In genomic region chr16:20873331-20873730, GRCh38 we compare ENCODE assay signal across 15 cellular contexts. TPM values are rescaled to one million over a fixed set of nuclear protein-coding genes. Genes with fewer than 3 reads are reported as not detected.
DNase-seq lines count a peak whose midpoint lies in the region; ATAC-seq and TF ChIP-seq lines count a peak whose summit lies in the region.
"Had no signal": no experiment of that assay in that cellular context is flagged by ENCODE, and none has a peak within 500 bp of the region (broad histone marks: within the 10 kb centered on the region; RNA-seq: fewer than 3 reads in every experiment).

No MANE protein-coding gene starts in this region.

- CTCF ChIA-PET in activated CD8-positive, alpha-beta T cell treated with anti-CD3 and anti-CD28 coated beads, Interleukin-2, amount 10 ng/mL, durations not matched to agents 7 days and 5 days (lab: Charles Lee), result interaction anchor here (1.2 to 6.7 kb wide), 8 partner anchors 7 to 71 kb away, joined by 3 to 42 read pairs (median 18); partner anchors contain the start of genes DCUN1D3 and LYRM1
- CTCF ChIA-PET in activated CD8-positive, alpha-beta T cell treated with anti-CD3 and anti-CD28 coated beads for 36 hours (lab: Charles Lee), result interaction anchor here (2.0 to 3.1 kb wide), 2 partner anchors 10 to 23 kb away, joined by 8 to 21 read pairs; no protein-coding TSS in a partner anchor
- CTCF ChIA-PET in mammary epithelial cell (lab: Charles Lee; ENCODE audit: low non-redundant PET), result no interaction called here

- H3K4me1 ChIP-seq in subcutaneous abdominal adipose tissue (ENCODE audit: control insufficient read depth in 5 of 5, insufficient read depth in 5 of 5, low read length in 5 of 5) (peaks cover 11 to 87% (median 85%) of the 10 kb centered on the region in 5 donors), testis (peaks cover 24% of the 10 kb centered on the region), mammary epithelial cell (ENCODE audit: insufficient read depth, low read length) (peaks cover 34% of the 10 kb centered on the region)

- intact Hi-C loops in activated CD8-positive, alpha-beta T cell treated with anti-CD3 and anti-CD28 coated beads for 36 hours (cut with micrococcal nuclease), result no loop called here
- intact Hi-C loops in testis (cut with DNase I; ENCODE audit: low total_unique reads) (no loop called here), mammary epithelial cell (cut with micrococcal nuclease) (no loop called here)

- in situ Hi-C loops in mammary epithelial cell (cut with MboI; ENCODE audit: low sequenced_read_pairs in 2 of 2), result loop anchor here in 1 of 2 donors (25.0 kb wide), 1 partner anchor 1464 kb away; no protein-coding TSS in a partner anchor

- H3K27ac ChIP-seq in subcutaneous abdominal adipose tissue (ENCODE audit: low read depth, low read length), result peak overlapping the region; percentile 64
- no peak overlapping the region for H3K27ac ChIP-seq in testis
- H3K27ac ChIP-seq in mammary epithelial cell (ENCODE audit: insufficient read depth, low read depth, low read length), result no peak overlapping the region

- H3K27me3 ChIP-seq in subcutaneous abdominal adipose tissue (ENCODE audit: control insufficient read depth in 5 of 5, insufficient read depth in 4 of 5, low read length in 5 of 5), result no peaks in the 10 kb centered on the region
- no peaks in the 10 kb centered on the region for H3K27me3 ChIP-seq in testis
- no peaks in the 10 kb centered on the region for H3K27me3 ChIP-seq in mammary epithelial cell (ENCODE audit: insufficient read depth, low read length)
- H3K27me3 ChIP-seq: Peyer's patch, sigmoid colon had no signal

- H3K27ac Mint-ChIP-seq in activated CD8-positive, alpha-beta T cell treated with anti-CD3 and anti-CD28 coated beads, Interleukin-2, amount 10 ng/mL, durations not matched to agents 7 days and 5 days, result peak overlapping the region; percentile 97
- H3K27ac Mint-ChIP-seq in activated CD8-positive, alpha-beta T cell treated with anti-CD3 and anti-CD28 coated beads for 36 hours, result no peak overlapping the region
- H3K27ac Mint-ChIP-seq in T-helper 17 cell, result peak overlapping the region; percentile 89
- peak overlapping the region; percentile 80 to 96 (median 90) for H3K27ac Mint-ChIP-seq in immature natural killer cell

- no peak for ATAC-seq in activated CD8-positive, alpha-beta T cell treated with anti-CD3 and anti-CD28 coated beads, Interleukin-2, amount 10 ng/mL, durations not matched to agents 7 days and 5 days
- ATAC-seq in activated CD8-positive, alpha-beta T cell treated with anti-CD3 and anti-CD28 coated beads for 36 hours, result no peak
- no peak for ATAC-seq in T-helper 17 cell
- no peak for ATAC-seq in HG03439 (IDR thresholded peaks at IDR 0.05; ENCODE audit: unreplicated experiment)

- H3K9ac ChIP-seq in subcutaneous abdominal adipose tissue (ENCODE audit: low read length in 5 of 5) (peak overlapping the region in 2 of 5 donors; percentile 32 to 67), mammary epithelial cell (ENCODE audit: insufficient read depth, low read length) (no peak overlapping the region)

- dilution Hi-C loops in mammary epithelial cell (cut with HindIII; ENCODE audit: low sequenced_read_pairs), result no loop called here

- WGBS in testis, 2 donors, result 88 to 94% methylated on average over 3 of the region's 3 CpGs
- WGBS in mammary epithelial cell (ENCODE audit: low coverage, missing lambda C conversion rate), result 100% methylated on average over 3 of the region's 3 CpGs

- no peaks in the 10 kb centered on the region for H3K27me3 Mint-ChIP-seq in activated CD8-positive, alpha-beta T cell treated with anti-CD3 and anti-CD28 coated beads, Interleukin-2, amount 10 ng/mL, durations not matched to agents 7 days and 5 days (ENCODE audit: low read depth)
- no peaks in the 10 kb centered on the region for H3K27me3 Mint-ChIP-seq in activated CD8-positive, alpha-beta T cell treated with anti-CD3 and anti-CD28 coated beads for 36 hours
- H3K27me3 Mint-ChIP-seq in T-helper 17 cell (no peaks in the 10 kb centered on the region), immature natural killer cell (ENCODE audit: low read depth in 3 of 3) (peaks cover 0 to 1% (median 0%) of the 10 kb centered on the region in 3 donors)

- BruUV-seq in mammary epithelial cell (replicated peaks; lab: Mats Ljungman, UMichigan), result no TSS peak

- H3K79me2 ChIP-seq in mammary epithelial cell (ENCODE audit: insufficient read depth, low read length), result peaks cover 95% of the 10 kb centered on the region

- no peak for TF ChIP-seq POLR2A in testis (IDR thresholded peaks at IDR 0.05)

- peak overlapping the region; percentile 70 for H3K4me3 Mint-ChIP-seq in activated CD8-positive, alpha-beta T cell treated with anti-CD3 and anti-CD28 coated beads, Interleukin-2, amount 10 ng/mL, durations not matched to agents 7 days and 5 days
- H3K4me3 Mint-ChIP-seq in activated CD8-positive, alpha-beta T cell treated with anti-CD3 and anti-CD28 coated beads for 36 hours, result no peak overlapping the region
- no peak overlapping the region for H3K4me3 Mint-ChIP-seq in T-helper 17 cell
- H3K4me3 Mint-ChIP-seq in immature natural killer cell, result peak overlapping the region in 3 of 5 donors; percentile 6 to 74 (median 38)

- H3K4me3 ChIP-seq in subcutaneous abdominal adipose tissue (ENCODE audit: low read depth in 1 of 5, low read length in 5 of 5), result no peak overlapping the region
- no peak overlapping the region for H3K4me3 ChIP-seq in testis
- no peak overlapping the region for H3K4me3 ChIP-seq in mammary epithelial cell (replicated peaks in 1 of 3; ENCODE audit: insufficient read depth in 1 of 3, low read depth in 2 of 3, low read length in 3 of 3)
- H3K4me3 ChIP-seq: Peyer's patch, sigmoid colon had no signal

- H3K9me3 ChIP-seq in T-helper 17 cell (ENCODE audit: control insufficient read depth, low read length, poor library complexity, severe bottlenecking) (no peaks in the 10 kb centered on the region), subcutaneous abdominal adipose tissue (ENCODE audit: control insufficient read depth in 5 of 5, low read length in 5 of 5) (no peaks in the 10 kb centered on the region), testis (no peaks in the 10 kb centered on the region), mammary epithelial cell (replicated peaks; ENCODE audit: insufficient read depth, low read length) (no peaks in the 10 kb centered on the region)
- H3K9me3 ChIP-seq: Peyer's patch, sigmoid colon had no signal

- peaks cover 33% of the 10 kb centered on the region for H3K36me3 Mint-ChIP-seq in activated CD8-positive, alpha-beta T cell treated with anti-CD3 and anti-CD28 coated beads, Interleukin-2, amount 10 ng/mL, durations not matched to agents 7 days and 5 days (ENCODE audit: low read depth)
- peaks cover 19% of the 10 kb centered on the region for H3K36me3 Mint-ChIP-seq in activated CD8-positive, alpha-beta T cell treated with anti-CD3 and anti-CD28 coated beads for 36 hours (ENCODE audit: low read depth)
- H3K36me3 Mint-ChIP-seq in T-helper 17 cell (ENCODE audit: low read depth) (peaks cover 3% of the 10 kb centered on the region), immature natural killer cell (no peaks in the 10 kb centered on the region)

- no peaks in the 10 kb centered on the region for H4K20me1 ChIP-seq in mammary epithelial cell (ENCODE audit: insufficient read depth, low read length)

- H3K36me3 ChIP-seq in subcutaneous abdominal adipose tissue (ENCODE audit: control insufficient read depth in 5 of 5, insufficient read depth in 5 of 5, low read length in 5 of 5) (peaks cover 0 to 8% (median 0%) of the 10 kb centered on the region in 5 donors), testis (ENCODE audit: low read depth, missing control alignments) (no peaks in the 10 kb centered on the region), mammary epithelial cell (ENCODE audit: insufficient read depth, low read length) (no peaks in the 10 kb centered on the region)
- H3K36me3 ChIP-seq: Peyer's patch, sigmoid colon had no signal

- H3K4me1 Mint-ChIP-seq in activated CD8-positive, alpha-beta T cell treated with anti-CD3 and anti-CD28 coated beads, Interleukin-2, amount 10 ng/mL, durations not matched to agents 7 days and 5 days (ENCODE audit: low read depth), result peaks cover 70% of the 10 kb centered on the region
- H3K4me1 Mint-ChIP-seq in activated CD8-positive, alpha-beta T cell treated with anti-CD3 and anti-CD28 coated beads for 36 hours (ENCODE audit: low read depth), result peaks cover 50% of the 10 kb centered on the region
- H3K4me1 Mint-ChIP-seq in T-helper 17 cell (peaks cover 26% of the 10 kb centered on the region), immature natural killer cell (peaks cover 41 to 51% of the 10 kb centered on the region in 2 donors)

- no peak overlapping the region for H3K4me2 ChIP-seq in mammary epithelial cell (ENCODE audit: insufficient read depth, low read depth, low read length)

- H3K9me3 Mint-ChIP-seq in activated CD8-positive, alpha-beta T cell treated with anti-CD3 and anti-CD28 coated beads, Interleukin-2, amount 10 ng/mL, durations not matched to agents 7 days and 5 days (ENCODE audit: insufficient read depth), result no peaks in the 10 kb centered on the region
- no peaks in the 10 kb centered on the region for H3K9me3 Mint-ChIP-seq in activated CD8-positive, alpha-beta T cell treated with anti-CD3 and anti-CD28 coated beads for 36 hours
- H3K9me3 Mint-ChIP-seq in immature natural killer cell, result no peaks in the 10 kb centered on the region

- POLR2A ChIA-PET in activated CD8-positive, alpha-beta T cell treated with anti-CD3 and anti-CD28 coated beads, Interleukin-2, amount 10 ng/mL, durations not matched to agents 7 days and 5 days (lab: Charles Lee), result interaction anchor here (1.4 to 2.2 kb wide), 3 partner anchors 8 to 28 kb away, joined by 4 to 46 read pairs (median 4); partner anchors contain the start of genes DCUN1D3 and LYRM1
- POLR2A ChIA-PET in activated CD8-positive, alpha-beta T cell treated with anti-CD3 and anti-CD28 coated beads for 36 hours (lab: Charles Lee), result interaction anchor here (1.1 kb wide), 1 partner anchor 25 kb away, joined by 3 read pairs; no protein-coding TSS in a partner anchor

- DNase-seq in activated CD8-positive, alpha-beta T cell treated with anti-CD3 and anti-CD28 coated beads, Interleukin-2, amount 10 ng/mL, durations not matched to agents 7 days and 5 days, result no peak
- DNase-seq in activated CD8-positive, alpha-beta T cell treated with anti-CD3 and anti-CD28 coated beads for 36 hours, result no peak
- DNase-seq in T-helper 17 cell (no peak), immature natural killer cell (no peak), testis (no peak), mammary epithelial cell (no peak)
- DNase-seq: Calu3; erythroblast; Karpas-422; NCI-H524 treated with DMSO at 0.1 percent for 48 hours; Peyer's patch; sigmoid colon; stimulated activated naive CD4-positive, alpha-beta T cell treated with Interleukin-2 at 50 U/mL for 16 hours had no signal

- no peak overlapping the region for H2AFZ ChIP-seq in mammary epithelial cell (ENCODE audit: low read depth, low read length)

- TF ChIP-seq CTCF in activated CD8-positive, alpha-beta T cell treated with anti-CD3 and anti-CD28 coated beads for 36 hours (IDR thresholded peaks at IDR 0.05), result no peak
- no peak for TF ChIP-seq CTCF in testis (IDR thresholded peaks at IDR 0.05)
- TF ChIP-seq CTCF in mammary epithelial cell (conservative IDR thresholded peaks at IDR 0.05 in 1 of 2, IDR thresholded peaks at IDR 0.05 in 1 of 2; ENCODE audit: extremely low read depth in 1 of 2, insufficient read depth in 1 of 2, low read depth in 1 of 2, low read length in 2 of 2), result no peak

RNA-seq across cellular contexts. Expression of gene DCUN1D3, which starts 26.8 kb away (rescaled TPM):
- total RNA-seq in activated CD8-positive, alpha-beta T cell treated with anti-CD3 and anti-CD28 coated beads, Interleukin-2, amount 10 ng/mL, durations not matched to agents 7 days and 5 days, result 10 to 100 TPM in 1 of 2 experiments, 1 to 10 TPM in 1; 10.0 to 10.7 TPM
- total RNA-seq in activated CD8-positive, alpha-beta T cell treated with anti-CD3 and anti-CD28 coated beads for 36 hours, result 1 to 10 TPM; 5.9 to 6.9 TPM
- 1 to 10 TPM; 3.9 to 4.0 TPM for total RNA-seq in T-helper 17 cell
- 1 to 10 TPM in 1 of 3 donors, under 1 TPM in 2; 0.06 to 1.5 (median 0.74) TPM for polyA plus RNA-seq in immature natural killer cell
- 10 to 100 TPM; 15.2 to 16.5 TPM for total RNA-seq in testis
- polyA plus RNA-seq in testis (ENCODE audit: insufficient read depth, low read depth, low replicate concordance), result 19.5 TPM
- total RNA-seq in mammary epithelial cell, result 10 to 100 TPM; 20.2 to 25.0 TPM
- polyA plus RNA-seq in mammary epithelial cell, result 5.4 TPM
- polyA minus RNA-seq in mammary epithelial cell, result 10.9 TPM

RNA-seq across cellular contexts. Expression of gene LYRM1, which starts 27.2 kb away (rescaled TPM):
- 10 to 100 TPM; 27.5 to 28.0 TPM for total RNA-seq in activated CD8-positive, alpha-beta T cell treated with anti-CD3 and anti-CD28 coated beads, Interleukin-2, amount 10 ng/mL, durations not matched to agents 7 days and 5 days
- 10 to 100 TPM; 31.3 to 32.5 TPM for total RNA-seq in activated CD8-positive, alpha-beta T cell treated with anti-CD3 and anti-CD28 coated beads for 36 hours
- 10 to 100 TPM; 15.0 to 20.1 TPM for total RNA-seq in T-helper 17 cell
- 10 to 100 TPM; 23.8 to 37.1 (median 36.4) TPM for polyA plus RNA-seq in immature natural killer cell
- total RNA-seq in testis, result 10 to 100 TPM; 30.2 to 43.0 TPM
- polyA plus RNA-seq in testis (ENCODE audit: insufficient read depth, low read depth, low replicate concordance), result 87.2 TPM
- 10 to 100 TPM; 20.8 to 24.3 TPM for total RNA-seq in mammary epithelial cell
- 25.3 TPM for polyA plus RNA-seq in mammary epithelial cell
- polyA minus RNA-seq in mammary epithelial cell, result 10.0 TPM

Comparison
In these comparisons a context has a peak if more than half of its experiments do, and no peak if none do; other contexts are left out.
1. H3K4me3 Mint-ChIP-seq: peak in activated CD8-positive, alpha-beta T cell treated with anti-CD3 and anti-CD28 coated beads, Interleukin-2, amount 10 ng/mL, durations not matched to agents 7 days and 5 days (single experiment) and immature natural killer cell (3 of 5); none in activated CD8-positive, alpha-beta T cell treated with anti-CD3 and anti-CD28 coated beads for 36 hours (single experiment) and T-helper 17 cell (single experiment).